15 cellular contexts compared by ENCODE assay signal in the genomic region with DNA sequence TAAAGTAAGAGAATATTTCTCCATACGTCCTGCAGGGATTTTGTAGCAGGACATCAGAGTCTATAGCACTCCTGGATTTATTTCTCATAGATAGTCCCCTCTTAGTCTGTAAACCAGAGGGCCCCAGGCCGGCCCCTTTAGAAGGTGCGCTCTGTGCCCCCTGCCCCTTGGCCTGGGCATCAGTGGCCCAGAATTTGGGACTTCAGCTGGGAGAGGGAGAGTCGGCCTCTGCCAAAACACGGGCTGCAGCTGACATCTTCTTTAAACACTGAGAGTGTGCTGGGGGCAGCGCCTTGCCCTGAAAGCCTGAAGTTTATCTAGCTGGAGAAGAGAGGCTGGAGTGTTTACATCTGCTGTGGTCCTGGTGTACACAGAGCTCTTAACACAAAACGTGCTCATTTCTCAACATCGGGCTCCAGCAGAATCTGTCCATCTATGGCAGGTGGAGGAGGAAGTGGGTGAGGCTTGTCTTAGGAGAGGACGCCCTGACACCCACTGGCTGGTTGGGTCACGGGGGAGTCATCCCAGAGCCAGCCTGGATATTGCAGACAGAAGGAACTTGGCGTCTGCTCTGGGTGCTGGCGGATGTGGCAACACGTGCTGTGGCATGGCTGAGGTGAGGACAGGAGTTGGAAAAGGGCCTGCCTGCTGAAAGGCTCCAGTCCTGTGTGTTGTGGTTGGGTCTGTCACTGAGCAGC. TPM values are rescaled to one million over a fixed set of nuclear protein-coding genes. Genes with fewer than 3 reads are reported as not detected.
DNase-seq lines count a peak whose midpoint lies in the region; ATAC-seq and TF ChIP-seq lines count a peak whose summit lies in the region.
"Had no signal": no experiment of that assay in that cellular context is flagged by ENCODE, and none has a peak within 500 bp of the region (broad histone marks: within the 10 kb centered on the region; RNA-seq: fewer than 3 reads in every experiment).

No MANE protein-coding gene starts in this region.

- H3K9me3 ChIP-seq in right atrium auricular region (no peaks in the 10 kb centered on the region), transverse colon (no peaks in the 10 kb centered on the region)
- H3K9me3 ChIP-seq: SJSA1 had no signal

- H3K27me3 ChIP-seq in right atrium auricular region (no peaks in the 10 kb centered on the region), transverse colon (no peaks in the 10 kb centered on the region)

- intact Hi-C loops in transverse colon (cut with DNase I; ENCODE audit: low total_unique reads): no loop called here

- no peak overlapping the region for H3K4me3 ChIP-seq in right atrium auricular region
- no peak overlapping the region for H3K4me3 ChIP-seq in transverse colon
- H3K4me3 ChIP-seq: SJSA1 had no signal

- H3K27ac ChIP-seq in right atrium auricular region (peak overlapping the region; percentile 57 to 73), transverse colon (peak overlapping the region; percentile 69 to 94 (median 84))
- H3K27ac ChIP-seq: 22Rv1, SJSA1 had no signal

- H3K4me1 ChIP-seq in right atrium auricular region: peaks cover 0 to 12% of the 10 kb centered on the region in 2 donors
- H3K4me1 ChIP-seq in transverse colon: peaks cover 32 to 73% (median 56%) of the 10 kb centered on the region in 4 donors
- H3K4me1 ChIP-seq: SJSA1 had no signal

- TF ChIP-seq EP300 in transverse colon (IDR thresholded peaks at IDR 0.05; ENCODE audit: low read depth): no peak

- TF ChIP-seq CTCF in right atrium auricular region (IDR thresholded peaks at IDR 0.05) (no peak), transverse colon (IDR thresholded peaks at IDR 0.05) (no peak)

- in situ Hi-C loops in transverse colon (cut with MboI; ENCODE audit: low pct_ligation_motif_present in 1 of 4, low pct_unique_long_range_greater_than_20kb in 1 of 4, low sequenced_read_pairs in 3 of 4): loop anchor here in 3 of 4 donors (5.0 to 25.0 kb wide), 2 partner anchors 81 to 216 kb away; a partner anchor contains a TSS

- DNase-seq in DMS79 treated with DMSO at 0.1 percent for 48 hours (lab: John Stamatoyannopoulos, UW) (peak; percentile 5), DMS79 (lab: John Stamatoyannopoulos, UW) (no peak), SHP77 treated with DMSO at 0.1 percent for 48 hours (lab: John Stamatoyannopoulos, UW) (peak; percentile 37), right atrium auricular region (ENCODE audit: low spot score) (peak; percentile 82), transverse colon (peak; percentile 64), NCI-H2171 treated with DMSO at 0.1 percent for 48 hours (lab: John Stamatoyannopoulos, UW) (no peak), NCI-H524 (lab: John Stamatoyannopoulos, UW) (no peak)
- DNase-seq: activated CD4-positive, alpha-beta T cell treated with anti-CD3 and anti-CD28 coated beads for 4 hours; DMS 273 treated with DMSO at 0.1 percent for 48 hours; hypothalamus; NCI-H1930 had no signal

- WGBS in transverse colon (ENCODE audit: low coverage in 1 of 2), 2 donors: 53 to 58% methylated on average over 2 to 13 of the region's 13 CpGs

- H3K36me3 ChIP-seq in right atrium auricular region (no peaks in the 10 kb centered on the region), transverse colon (no peaks in the 10 kb centered on the region)
- H3K36me3 ChIP-seq: SJSA1 had no signal

- ATAC-seq in HG03432 (IDR thresholded peaks at IDR 0.05; ENCODE audit: unreplicated experiment): no peak

- TF ChIP-seq POLR2A in transverse colon (IDR thresholded peaks at IDR 0.05): no peak

RNA-seq across cellular contexts. Expression of a gene that starts 5.0 kb away (rescaled TPM):
- total RNA-seq in right atrium auricular region (under 1 TPM; 0.24 to 0.41 TPM), transverse colon (100 to 1,000 TPM in 2 of 4 donors, 10 to 100 TPM in 2; 18.9 to 241 (median 78.9) TPM)
- total RNA-seq: HT1080, SJSA1 had no signal

RNA-seq across cellular contexts. Expression of a gene that starts 29.5 kb away (rescaled TPM):
- total RNA-seq in right atrium auricular region (1 to 10 TPM; 6.6 to 7.7 TPM), transverse colon (100 to 1,000 TPM in 3 of 4 donors, 10 to 100 TPM in 1; 97.7 to 152 (median 148) TPM)

Comparison
In these comparisons a context has a peak if more than half of its experiments do, and no peak if none do; other contexts are left out.
1. DNase-seq: peak in DMS79 treated with DMSO at 0.1 percent for 48 hours (single experiment), SHP77 treated with DMSO at 0.1 percent for 48 hours (single experiment), right atrium auricular region (single experiment) and transverse colon (single experiment); none in DMS79 (single experiment), NCI-H2171 treated with DMSO at 0.1 percent for 48 hours (single experiment) and NCI-H524 (0 of 2).
2. RNA of a gene that starts 5.0 kb away (total RNA-seq): 18.9 to 241 TPM in transverse colon; 0.24 to 0.41 TPM in right atrium auricular region; every median in the first group is over 10 times any median in the second.
3. RNA of a gene that starts 29.5 kb away (total RNA-seq): 97.7 to 152 TPM in transverse colon; 6.6 to 7.7 TPM in right atrium auricular region; every median in the first group is over 10 times any median in the second.